In the genomic region with DNA sequence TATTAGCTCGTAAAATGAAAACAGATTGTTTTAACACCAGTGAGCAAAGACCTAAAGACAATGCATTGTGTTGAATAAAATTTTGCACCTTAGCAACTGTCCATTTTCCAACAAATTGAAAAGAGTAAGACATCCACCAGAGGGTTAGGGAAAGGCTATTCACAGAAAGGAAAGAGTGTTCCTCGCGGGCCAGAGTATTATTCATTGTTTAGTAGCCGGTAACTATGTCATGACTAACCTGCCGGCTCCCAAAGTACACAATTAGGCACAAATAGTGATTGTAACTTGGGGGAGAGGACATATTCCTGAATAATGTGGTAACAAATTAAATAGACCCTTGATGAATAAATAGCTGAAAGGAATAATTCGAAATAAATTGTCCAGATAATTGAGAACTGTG, we compare ENCODE assay signal across 17 cellular contexts.
"Had no signal": no experiment of that assay in that cellular context is flagged by ENCODE, and none has a peak within 500 bp of the region (broad histone marks: within the 10 kb centered on the region; RNA-seq: fewer than 3 reads in every experiment).

No MANE protein-coding gene starts in this region.

- H2AFZ ChIP-seq: hepatocyte had no signal

- H3K9me3 Mint-ChIP-seq: endodermal cell had no signal

- H3K79me2 ChIP-seq: hepatocyte had no signal

- H3K36me3 Mint-ChIP-seq: naive thymus-derived CD8-positive, alpha-beta T cell had no signal

- H3K27ac ChIP-seq: coronary artery, hepatocyte, neutrophil, right atrium auricular region, stomach, thoracic aorta, transverse colon had no signal

- H3K27me3 ChIP-seq: hepatocyte, neutrophil, right atrium auricular region, stomach, transverse colon had no signal

- H3K4me2 ChIP-seq: hepatocyte had no signal

- H3K4me3 Mint-ChIP-seq: endodermal cell; naive thymus-derived CD8-positive, alpha-beta T cell had no signal

- DNase-seq: effector CD4-positive, alpha-beta T cell; endodermal cell; foreskin melanocyte; head of caudate nucleus; mesendoderm; naive thymus-derived CD8-positive, alpha-beta T cell; small intestine; stimulated activated CD4-positive, alpha-beta T cell treated with anti-CD3 and anti-CD28 coated beads, Interleukin-12 subunit alpha, Interleukin-12 subunit beta, amount 100 ng/mL, for 4 hours; stimulated activated naive CD4-positive, alpha-beta T cell; stomach; substantia nigra; transverse colon had no signal

- H3K36me3 ChIP-seq: neutrophil, right atrium auricular region, stomach, thoracic aorta, transverse colon had no signal

- ATAC-seq: naive thymus-derived CD8-positive, alpha-beta T cell had no signal

- H3K9me3 ChIP-seq: neutrophil, right atrium auricular region, thoracic aorta, transverse colon had no signal

- H3K4me3 ChIP-seq: coronary artery, hepatocyte, right atrium auricular region, stomach, thoracic aorta, transverse colon had no signal

- H3K4me1 ChIP-seq: right atrium auricular region, stomach, transverse colon had no signal

- H3K27ac Mint-ChIP-seq: endodermal cell; naive thymus-derived CD8-positive, alpha-beta T cell had no signal

- H3K27me3 Mint-ChIP-seq: naive thymus-derived CD8-positive, alpha-beta T cell had no signal

- H3K4me1 Mint-ChIP-seq: endodermal cell; naive thymus-derived CD8-positive, alpha-beta T cell had no signal
